In the genomic region with DNA sequence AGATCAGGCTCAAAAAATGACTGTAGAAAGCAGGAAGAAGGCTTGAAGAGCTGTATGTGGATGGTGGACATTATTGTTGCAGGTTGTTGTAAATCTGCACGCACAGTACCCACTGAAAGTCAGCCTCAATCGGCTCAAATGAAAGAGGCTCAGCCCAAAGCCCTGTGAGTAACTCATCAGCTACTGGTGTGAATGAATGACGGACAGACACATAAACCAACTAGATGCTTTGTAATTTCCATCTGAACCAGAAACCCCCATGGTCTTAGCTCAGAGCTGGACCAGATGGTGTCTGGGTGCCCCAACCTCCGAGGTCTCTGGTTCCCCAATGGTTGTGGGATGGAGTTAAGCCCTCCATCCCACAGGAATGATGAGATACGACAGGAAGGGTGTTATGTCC, we compare ENCODE assay signal across 1 cellular context.
TF ChIP-seq lines count a peak whose summit lies in the region.

No MANE protein-coding gene starts in this region.

TF ChIP-seq in H1, 55 proteins besides CTCF, POLR2A, EP300 and RAD21 (continued from another document):
- TF ChIP-seq, protein P1, sequence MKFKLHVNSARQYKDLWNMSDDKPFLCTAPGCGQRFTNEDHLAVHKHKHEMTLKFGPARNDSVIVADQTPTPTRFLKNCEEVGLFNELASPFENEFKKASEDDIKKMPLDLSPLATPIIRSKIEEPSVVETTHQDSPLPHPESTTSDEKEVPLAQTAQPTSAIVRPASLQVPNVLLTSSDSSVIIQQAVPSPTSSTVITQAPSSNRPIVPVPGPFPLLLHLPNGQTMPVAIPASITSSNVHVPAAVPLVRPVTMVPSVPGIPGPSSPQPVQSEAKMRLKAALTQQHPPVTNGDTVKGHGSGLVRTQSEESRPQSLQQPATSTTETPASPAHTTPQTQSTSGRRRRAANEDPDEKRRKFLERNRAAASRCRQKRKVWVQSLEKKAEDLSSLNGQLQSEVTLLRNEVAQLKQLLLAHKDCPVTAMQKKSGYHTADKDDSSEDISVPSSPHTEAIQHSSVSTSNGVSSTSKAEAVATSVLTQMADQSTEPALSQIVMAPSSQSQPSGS (IDR thresholded peaks at IDR 0.05; ENCODE audit: low read length) = no peak
